1 cellular context compared by ENCODE assay signal in genomic region chr2:110773470-110773921, GRCh38.
TF ChIP-seq lines count a peak whose summit lies in the region.

No MANE protein-coding gene starts in this region.

TF ChIP-seq in GM23338, 12 proteins besides CTCF, POLR2A, EP300 and RAD21 (continued from another document):
- TF ChIP-seq ZNF462 (CRISPR knock-in tag; IDR thresholded peaks at IDR 0.05): no peak
